8 cellular contexts compared by ENCODE assay signal in the genomic region with DNA sequence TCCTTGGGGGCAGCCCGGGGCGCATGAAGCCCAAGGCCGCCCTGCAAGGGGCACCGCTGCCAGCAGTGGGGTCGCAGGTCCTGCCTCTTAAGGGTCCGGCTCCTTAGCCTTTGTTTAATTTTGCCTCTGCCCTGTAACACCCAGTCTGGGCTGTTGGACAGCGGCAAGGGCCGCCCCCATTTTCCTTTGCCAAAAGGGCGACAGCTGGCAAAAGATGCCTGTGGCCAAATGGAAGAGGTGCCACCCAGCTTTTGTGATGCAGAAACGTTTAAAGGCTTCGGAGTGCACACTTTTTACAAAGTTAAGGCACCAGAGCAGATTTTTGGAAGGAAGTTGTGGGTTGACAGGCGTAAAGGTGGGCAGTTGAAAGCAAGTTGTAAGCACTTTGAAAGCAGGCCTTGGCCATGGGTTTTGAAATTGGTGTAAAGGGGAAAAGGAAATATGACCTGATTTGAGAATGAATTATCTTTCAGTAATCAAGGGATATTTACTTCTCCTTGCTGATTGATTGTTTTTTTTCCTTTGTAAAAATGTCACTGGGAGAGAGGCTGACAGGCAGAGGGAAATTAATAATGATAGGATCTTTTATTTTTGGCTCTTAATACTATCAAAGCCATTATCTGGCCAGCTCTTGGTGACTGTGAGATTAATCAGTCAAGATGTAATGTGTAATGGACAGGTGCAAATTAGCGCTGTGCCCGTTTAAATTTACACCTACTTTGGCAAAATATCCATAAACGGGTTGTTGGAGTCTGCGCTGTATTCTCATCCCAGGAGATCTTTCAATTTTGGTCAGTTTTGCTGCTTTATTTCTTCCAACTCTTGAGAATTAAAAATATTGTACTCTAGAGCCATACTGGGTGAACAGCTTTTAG. TPM values are rescaled to one million over a fixed set of nuclear protein-coding genes. Genes with fewer than 3 reads are reported as not detected.
A peak's percentile ranks its signal among the peaks of the same experiment; 100 is the strongest.
DNase-seq lines count a peak whose midpoint lies in the region; ATAC-seq and TF ChIP-seq lines count a peak whose summit lies in the region.

No MANE protein-coding gene starts in this region.

- no peak for TF ChIP-seq EP300 in upper lobe of left lung (IDR thresholded peaks at IDR 0.05)

- H3K27me3 ChIP-seq in BLaER1 treated with 17β-estradiol and CSF1 and Interleukin-3, amounts not matched to agents 10 nM and 100 nM: no peaks in the 10 kb centered on the region
- H3K27me3 ChIP-seq in NT2/D1 (ENCODE audit: insufficient read depth, insufficient read length) (no peaks in the 10 kb centered on the region), neutrophil (no peaks in the 10 kb centered on the region), upper lobe of left lung (no peaks in the 10 kb centered on the region)

- H3K4me2 ChIP-seq in BLaER1 treated with 17β-estradiol and CSF1 and Interleukin-3, amounts not matched to agents 10 nM and 100 nM: peak overlapping the region; percentile 84 to 94 (median 92)

- WGBS in upper lobe of left lung, 2 donors: 13 to 32% methylated on average over 8 to 16 of the region's 16 CpGs

- ATAC-seq in GM19395 (IDR thresholded peaks at IDR 0.05; ENCODE audit: unreplicated experiment) (peak; percentile 36), HG03565 (IDR thresholded peaks at IDR 0.05; ENCODE audit: unreplicated experiment) (peak; percentile 0), upper lobe of left lung (ENCODE audit: low FRiP score in 2 of 2) (peak; percentile 51 to 61)

- H3K9me3 ChIP-seq in BLaER1 treated with 17β-estradiol and CSF1 and Interleukin-3, amounts not matched to agents 10 nM and 100 nM (replicated peaks in 1 of 11): no peaks in the 10 kb centered on the region
- H3K9me3 ChIP-seq in NT2/D1 (ENCODE audit: insufficient read depth, low read length) (no peaks in the 10 kb centered on the region), neutrophil (no peaks in the 10 kb centered on the region), upper lobe of left lung (no peaks in the 10 kb centered on the region)

- peak overlapping the region; percentile 93 to 98 (median 96) for H3K9ac ChIP-seq in BLaER1 treated with 17β-estradiol and CSF1 and Interleukin-3, amounts not matched to agents 10 nM and 100 nM
- peak overlapping the region; percentile 91 for H3K9ac ChIP-seq in NT2/D1 (ENCODE audit: insufficient read length, low read depth)

- H4K20me1 ChIP-seq in BLaER1 treated with 17β-estradiol and CSF1 and Interleukin-3, amounts not matched to agents 10 nM and 100 nM: peaks cover 0 to 52% (median 26%) of the 10 kb centered on the region in 11 experiments; a peak in 12 of 22 replicates

- H3K4me3 ChIP-seq in BLaER1 treated with 17β-estradiol and CSF1 and Interleukin-3, amounts not matched to agents 10 nM and 100 nM: peak overlapping the region; percentile 82 to 99 (median 94)
- H3K4me3 ChIP-seq in NT2/D1 (ENCODE audit: insufficient read length, low read depth) (peak overlapping the region; percentile 82), neutrophil (ENCODE audit: low read depth in 1 of 2, low read length in 1 of 2) (peak overlapping the region; percentile 70 to 77), upper lobe of left lung (peak overlapping the region; percentile 75 to 84 (median 84))

- TF ChIP-seq CTCF in neutrophil (IDR thresholded peaks at IDR 0.05) (no peak), upper lobe of left lung (IDR thresholded peaks at IDR 0.05) (no peak)

- peaks cover 0 to 9% (median 0%) of the 10 kb centered on the region in 11 experiments; a peak in 7 of 22 replicates for H3K36me3 ChIP-seq in BLaER1 treated with 17β-estradiol and CSF1 and Interleukin-3, amounts not matched to agents 10 nM and 100 nM
- H3K36me3 ChIP-seq in NT2/D1 (ENCODE audit: insufficient read depth, insufficient read length, low read length) (no peaks in the 10 kb centered on the region), neutrophil (no peaks in the 10 kb centered on the region), upper lobe of left lung (no peaks in the 10 kb centered on the region)

- DNase-seq in NT2/D1 (ENCODE audit: low read depth, low spot score): no peak
- DNase-seq in activated gamma-delta T cell (lab: John Stamatoyannopoulos, UW): peak; percentile 18
- DNase-seq in globus pallidus (ENCODE audit: low spot score): peak; percentile 43
- DNase-seq in upper lobe of left lung: peak in 1 of 2 donors; percentile 46

- peaks cover 34 to 47% (median 39%) of the 10 kb centered on the region in 10 experiments for H3K4me1 ChIP-seq in BLaER1 treated with 17β-estradiol and CSF1 and Interleukin-3, amounts not matched to agents 10 nM and 100 nM
- H3K4me1 ChIP-seq in NT2/D1 (ENCODE audit: insufficient read depth, insufficient read length) (no peaks in the 10 kb centered on the region), neutrophil (ENCODE audit: control insufficient read depth in 1 of 2, insufficient read depth in 1 of 2, low read depth in 1 of 2, low read length in 1 of 2) (peaks cover 12 to 19% of the 10 kb centered on the region in 2 experiments), upper lobe of left lung (peaks cover 12 to 47% (median 26%) of the 10 kb centered on the region in 4 donors)

- no peak for TF ChIP-seq POLR2A in upper lobe of left lung (IDR thresholded peaks at IDR 0.05)

- H3K27ac ChIP-seq in BLaER1 treated with 17β-estradiol and CSF1 and Interleukin-3, amounts not matched to agents 10 nM and 100 nM: peak overlapping the region; percentile 95 to 99 (median 97)
- H3K27ac ChIP-seq in neutrophil (peak overlapping the region; percentile 55), upper lobe of left lung (peak overlapping the region; percentile 89 to 96 (median 95))

RNA-seq across cellular contexts. Expression of a gene that starts 1.2 kb away (rescaled TPM):
- total RNA-seq in upper lobe of left lung: 10 to 100 TPM; 10.1 to 52.9 (median 24.7) TPM

Comparison
In these comparisons a context has a peak if more than half of its experiments do, and no peak if none do; other contexts are left out.
1. ATAC-seq: peak in every context shown above with its lines; median percentile 56 in upper lobe of left lung; 36 in GM19395; 0 in HG03565.